In the genomic region with DNA sequence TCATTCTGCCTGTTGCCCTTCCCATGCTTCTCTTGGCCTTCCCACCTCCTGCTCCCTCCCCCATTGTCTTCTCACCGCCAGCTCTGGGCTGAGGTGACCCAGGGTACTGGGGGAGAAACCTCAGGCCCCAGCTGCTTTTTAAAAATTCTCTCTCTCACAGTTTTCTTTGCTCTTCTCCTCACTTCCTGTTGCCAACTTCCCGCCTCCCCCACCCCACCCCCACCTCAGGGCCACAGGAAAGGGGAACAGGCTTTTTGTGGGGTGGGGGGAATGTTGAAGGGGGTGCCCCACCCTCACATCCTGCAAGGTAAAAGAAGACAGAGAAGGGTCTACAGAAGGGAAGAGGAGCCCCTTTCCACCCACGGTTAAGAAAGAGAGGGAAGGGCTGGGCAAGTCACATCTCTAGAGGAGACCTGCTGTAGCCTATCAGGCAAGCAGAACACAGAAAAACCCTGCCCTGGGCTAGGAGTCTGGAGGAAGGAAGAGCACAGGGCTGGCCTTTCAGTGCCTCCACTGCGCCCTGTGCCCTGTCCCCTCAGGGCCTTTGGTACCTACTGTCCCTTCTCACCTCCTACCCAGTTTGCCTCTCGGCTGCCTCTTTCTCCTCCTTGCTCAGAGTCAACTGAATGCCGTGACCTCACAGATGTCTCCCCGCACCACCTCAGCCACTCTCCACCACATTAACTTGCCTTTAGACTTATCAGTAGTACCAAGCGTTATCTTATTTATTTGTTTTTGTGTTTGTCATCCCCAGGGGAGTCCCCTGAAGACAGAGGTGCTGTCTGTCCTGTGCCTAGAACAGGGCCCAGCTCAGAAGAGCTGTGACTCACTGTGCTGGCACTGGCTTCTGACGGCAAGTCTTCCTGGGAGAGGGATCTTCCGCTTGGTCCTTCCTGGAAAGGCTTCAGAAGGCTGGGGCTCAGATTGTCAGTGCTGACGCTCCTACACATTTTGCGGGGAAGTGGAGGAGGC, we compare ENCODE assay signal across 8 cellular contexts. TPM values are rescaled to one million over a fixed set of nuclear protein-coding genes. Genes with fewer than 3 reads are reported as not detected.
DNase-seq lines count a peak whose midpoint lies in the region; ATAC-seq and TF ChIP-seq lines count a peak whose summit lies in the region.

No MANE protein-coding gene starts in this region.

- peaks cover 9 to 49% (median 18%) of the 10 kb centered on the region in 3 donors for H3K36me3 Mint-ChIP-seq in CD8-positive, alpha-beta memory T cell
- no peaks in the 10 kb centered on the region for H3K36me3 Mint-ChIP-seq in brain
- peaks cover 5 to 31% (median 8%) of the 10 kb centered on the region in 3 donors for H3K36me3 Mint-ChIP-seq in naive thymus-derived CD8-positive, alpha-beta T cell

- peaks cover 74 to 82% (median 81%) of the 10 kb centered on the region in 3 donors for H3K4me1 Mint-ChIP-seq in CD8-positive, alpha-beta memory T cell
- peaks cover 9% of the 10 kb centered on the region for H3K4me1 Mint-ChIP-seq in brain
- H3K4me1 Mint-ChIP-seq in naive thymus-derived CD8-positive, alpha-beta T cell, result peaks cover 50 to 88% (median 80%) of the 10 kb centered on the region in 4 donors

- no peak for TF ChIP-seq CTCF in brain (conservative IDR thresholded peaks at IDR 0.05)

- H3K4me3 ChIP-seq in CD8-positive, alpha-beta memory T cell (ENCODE audit: low read length), result peak overlapping the region; percentile 71

- peaks cover 19% of the 10 kb centered on the region for H3K36me3 ChIP-seq in CD8-positive, alpha-beta memory T cell (ENCODE audit: insufficient read depth, low read length)

- H3K9me3 ChIP-seq in CD8-positive, alpha-beta memory T cell (ENCODE audit: low read length), result no peaks in the 10 kb centered on the region

- peaks cover 0 to 3% of the 10 kb centered on the region in 2 donors for H3K27me3 Mint-ChIP-seq in CD8-positive, alpha-beta memory T cell
- peaks cover 93% of the 10 kb centered on the region for H3K27me3 Mint-ChIP-seq in brain
- H3K27me3 Mint-ChIP-seq in naive thymus-derived CD8-positive, alpha-beta T cell, result no peaks in the 10 kb centered on the region

- H3K4me1 ChIP-seq in CD8-positive, alpha-beta memory T cell (ENCODE audit: insufficient read depth, low read length), result peaks cover 74% of the 10 kb centered on the region

- no peaks in the 10 kb centered on the region for H3K27me3 ChIP-seq in CD8-positive, alpha-beta memory T cell (ENCODE audit: insufficient read depth, low read length, poor library complexity, severe bottlenecking)

- H3K27ac ChIP-seq in CD8-positive, alpha-beta memory T cell (ENCODE audit: low read depth, low read length), result peak overlapping the region; percentile 85

- POLR2A ChIA-PET in CD8-positive, alpha-beta memory T cell (lab: Charles Lee), result interaction anchor here (0.6 to 2.6 kb wide), 13 partner anchors 8 to 69 kb away, joined by 3 to 20 read pairs (median 4); a partner anchor contains a TSS
- POLR2A ChIA-PET in naive thymus-derived CD8-positive, alpha-beta T cell (lab: Charles Lee), result interaction anchor here (0.7 to 10.3 kb wide), 18 partner anchors 9 to 388 kb away, joined by 3 to 135 read pairs (median 4); a partner anchor contains a TSS

- ATAC-seq in GM21576 (IDR thresholded peaks at IDR 0.05; ENCODE audit: unreplicated experiment) (peak; percentile 43), HG03457 (IDR thresholded peaks at IDR 0.05; ENCODE audit: unreplicated experiment) (no peak)
- peak; percentile 43 to 46 for ATAC-seq in naive thymus-derived CD8-positive, alpha-beta T cell

- DNase-seq in CD8-positive, alpha-beta memory T cell, result peak; percentile 46 to 79 (median 60)
- DNase-seq in RPMI8226 (peak; percentile 25), D341Med (ENCODE audit: low spot score) (no peak), nucleus accumbens (lab: John Stamatoyannopoulos, UW) (no peak)
- DNase-seq in naive thymus-derived CD8-positive, alpha-beta T cell, result peak in 9 of 10 donors; percentile 27 to 80 (median 54)

- CTCF ChIA-PET in CD8-positive, alpha-beta memory T cell (lab: Charles Lee), result interaction anchor here (0.7 to 10.4 kb wide), 10 partner anchors 11 to 263 kb away, joined by 3 to 167 read pairs (median 5); a partner anchor contains a TSS

- H3K4me3 Mint-ChIP-seq in CD8-positive, alpha-beta memory T cell, result peak overlapping the region; percentile 85 to 99 (median 98)
- H3K4me3 Mint-ChIP-seq in brain, result peak overlapping the region in 3 of 5 experiments; percentile 2 to 18 (median 13)
- H3K4me3 Mint-ChIP-seq in naive thymus-derived CD8-positive, alpha-beta T cell, result peak overlapping the region; percentile 94 to 100 (median 98)

- no peaks in the 10 kb centered on the region for H3K9me3 Mint-ChIP-seq in CD8-positive, alpha-beta memory T cell
- H3K9me3 Mint-ChIP-seq in brain, result peaks cover 0 to 5% (median 0%) of the 10 kb centered on the region in 5 experiments
- H3K9me3 Mint-ChIP-seq in naive thymus-derived CD8-positive, alpha-beta T cell, result no peaks in the 10 kb centered on the region

- H3K27ac Mint-ChIP-seq in CD8-positive, alpha-beta memory T cell, result peak overlapping the region; percentile 99 to 100 (median 100)
- H3K27ac Mint-ChIP-seq in brain, result no peak overlapping the region
- H3K27ac Mint-ChIP-seq in naive thymus-derived CD8-positive, alpha-beta T cell, result peak overlapping the region; percentile 97 to 100 (median 100)

RNA-seq across cellular contexts. Expression of a gene that starts 1.7 kb away (rescaled TPM):
- 100 to 1,000 TPM; 116 to 121 TPM for total RNA-seq in CD8-positive, alpha-beta memory T cell
- polyA plus RNA-seq in CD8-positive, alpha-beta memory T cell, result 181 TPM
- 7.6 TPM for polyA plus RNA-seq in brain (ENCODE audit: insufficient read depth, low read depth, low replicate concordance)
- total RNA-seq in naive thymus-derived CD8-positive, alpha-beta T cell, result 100 to 1,000 TPM; 287 to 291 TPM
- polyA plus RNA-seq in naive thymus-derived CD8-positive, alpha-beta T cell, result 100 to 1,000 TPM; 136 to 240 (median 150) TPM

RNA-seq across cellular contexts. Expression of a gene that starts 9.9 kb away (rescaled TPM):
- 100 to 1,000 TPM; 386 to 398 TPM for total RNA-seq in CD8-positive, alpha-beta memory T cell
- polyA plus RNA-seq in CD8-positive, alpha-beta memory T cell, result 89.8 TPM
- polyA plus RNA-seq in brain (ENCODE audit: insufficient read depth, low read depth, low replicate concordance), result 136 TPM
- 100 to 1,000 TPM; 368 to 386 TPM for total RNA-seq in naive thymus-derived CD8-positive, alpha-beta T cell
- 10 to 100 TPM; 81.0 to 93.5 (median 91.9) TPM for polyA plus RNA-seq in naive thymus-derived CD8-positive, alpha-beta T cell

RNA-seq across cellular contexts. Expression of a gene that starts 18.4 kb away (rescaled TPM):
- total RNA-seq in CD8-positive, alpha-beta memory T cell, result under 1 TPM; 0.55 to 0.75 TPM
- 0.32 TPM for polyA plus RNA-seq in CD8-positive, alpha-beta memory T cell
- polyA plus RNA-seq in brain (ENCODE audit: insufficient read depth, low read depth, low replicate concordance), result 0.36 TPM
- total RNA-seq in naive thymus-derived CD8-positive, alpha-beta T cell, result 1 to 10 TPM; 1.9 to 2.7 TPM
- polyA plus RNA-seq in naive thymus-derived CD8-positive, alpha-beta T cell, result not detected

RNA-seq across cellular contexts. Expression of a gene that starts 22.9 kb away (rescaled TPM):
- total RNA-seq in CD8-positive, alpha-beta memory T cell, result under 1 TPM; 0.38 to 0.61 TPM
- polyA plus RNA-seq in CD8-positive, alpha-beta memory T cell, result not detected
- 10.8 TPM for polyA plus RNA-seq in brain (ENCODE audit: insufficient read depth, low read depth, low replicate concordance)
- total RNA-seq in naive thymus-derived CD8-positive, alpha-beta T cell, result not detected
- polyA plus RNA-seq in naive thymus-derived CD8-positive, alpha-beta T cell, result under 1 TPM in 1 of 3 donors, not detected in 2; 0.16 TPM

RNA-seq across cellular contexts. Expression of a gene that starts 42.3 kb away (rescaled TPM):
- total RNA-seq in CD8-positive, alpha-beta memory T cell, result 10 to 100 TPM; 12.7 to 13.2 TPM
- polyA plus RNA-seq in CD8-positive, alpha-beta memory T cell, result 11.7 TPM
- polyA plus RNA-seq in brain (ENCODE audit: insufficient read depth, low read depth, low replicate concordance), result 24.9 TPM
- 10 to 100 TPM; 88.0 to 89.5 TPM for total RNA-seq in naive thymus-derived CD8-positive, alpha-beta T cell
- 10 to 100 TPM; 13.1 to 18.7 (median 15.5) TPM for polyA plus RNA-seq in naive thymus-derived CD8-positive, alpha-beta T cell

Comparison
In these comparisons a context has a peak if more than half of its experiments do, and no peak if none do; other contexts are left out.
1. DNase-seq: peak in CD8-positive, alpha-beta memory T cell (5 of 5), RPMI8226 (single experiment) and naive thymus-derived CD8-positive, alpha-beta T cell (9 of 10); none in D341Med (single experiment) and nucleus accumbens (0 of 56).
2. H3K27ac Mint-ChIP-seq: peak in CD8-positive, alpha-beta memory T cell (8 of 8) and naive thymus-derived CD8-positive, alpha-beta T cell (10 of 10); none in brain (0 of 5).
3. H3K4me3 Mint-ChIP-seq: peak in every context shown above with its lines; median percentile 98 in naive thymus-derived CD8-positive, alpha-beta T cell; 98 in CD8-positive, alpha-beta memory T cell; 13 in brain.
4. RNA of a gene that starts 1.7 kb away (polyA plus RNA-seq): 181 TPM in CD8-positive, alpha-beta memory T cell (single experiment) and 136 to 240 TPM in naive thymus-derived CD8-positive, alpha-beta T cell; 7.6 TPM in brain (single experiment); every median in the first group is over 10 times any median in the second.